1 cellular context compared by ENCODE assay signal in the genomic region with DNA sequence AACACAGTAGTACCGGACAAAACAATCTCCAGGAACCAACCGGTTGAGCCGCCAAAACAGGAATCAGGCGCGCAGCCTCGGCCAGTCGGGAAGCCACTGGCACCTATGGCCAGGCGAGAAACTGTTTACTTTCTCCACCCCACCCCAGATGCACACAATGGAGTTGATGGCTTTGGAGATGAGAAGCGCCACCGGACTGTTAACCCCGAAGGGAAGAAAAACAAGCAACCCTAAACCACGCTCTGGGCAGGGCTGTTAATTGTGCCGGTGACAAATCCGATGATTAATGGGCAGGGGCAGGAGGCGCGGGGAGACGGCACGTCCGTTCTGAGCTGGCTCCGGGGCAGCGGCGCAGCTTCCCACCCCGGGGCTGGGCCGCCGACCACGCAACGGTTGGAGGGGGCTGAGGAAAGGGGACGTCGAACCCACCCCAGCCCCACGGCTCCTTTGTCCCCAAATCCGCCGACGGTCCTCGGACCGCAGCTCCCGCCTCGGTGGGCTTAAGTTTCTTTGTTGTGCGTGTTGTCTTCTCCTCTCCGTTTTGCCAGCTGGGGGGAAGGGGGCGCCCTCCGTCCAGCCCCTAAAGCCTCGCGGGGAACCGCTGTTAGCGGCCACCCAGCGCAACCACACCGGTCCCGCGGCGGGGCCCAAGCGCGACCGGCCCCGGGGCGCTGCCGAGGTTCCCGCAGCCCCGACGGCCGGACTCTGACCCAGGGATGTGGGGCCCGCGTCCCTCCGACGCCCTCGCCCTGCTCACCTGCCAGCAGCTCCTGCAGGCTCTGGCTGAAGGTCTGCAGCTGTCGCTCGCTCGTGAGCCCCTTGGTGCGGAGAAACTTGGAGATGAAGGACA.
TF ChIP-seq lines count a peak whose summit lies in the region.

No MANE protein-coding gene starts in this region.

TF ChIP-seq in HepG2, 621 proteins besides CTCF, POLR2A, EP300 and RAD21 (continued from another document and continues in another):
- TF ChIP-seq, protein P1, sequence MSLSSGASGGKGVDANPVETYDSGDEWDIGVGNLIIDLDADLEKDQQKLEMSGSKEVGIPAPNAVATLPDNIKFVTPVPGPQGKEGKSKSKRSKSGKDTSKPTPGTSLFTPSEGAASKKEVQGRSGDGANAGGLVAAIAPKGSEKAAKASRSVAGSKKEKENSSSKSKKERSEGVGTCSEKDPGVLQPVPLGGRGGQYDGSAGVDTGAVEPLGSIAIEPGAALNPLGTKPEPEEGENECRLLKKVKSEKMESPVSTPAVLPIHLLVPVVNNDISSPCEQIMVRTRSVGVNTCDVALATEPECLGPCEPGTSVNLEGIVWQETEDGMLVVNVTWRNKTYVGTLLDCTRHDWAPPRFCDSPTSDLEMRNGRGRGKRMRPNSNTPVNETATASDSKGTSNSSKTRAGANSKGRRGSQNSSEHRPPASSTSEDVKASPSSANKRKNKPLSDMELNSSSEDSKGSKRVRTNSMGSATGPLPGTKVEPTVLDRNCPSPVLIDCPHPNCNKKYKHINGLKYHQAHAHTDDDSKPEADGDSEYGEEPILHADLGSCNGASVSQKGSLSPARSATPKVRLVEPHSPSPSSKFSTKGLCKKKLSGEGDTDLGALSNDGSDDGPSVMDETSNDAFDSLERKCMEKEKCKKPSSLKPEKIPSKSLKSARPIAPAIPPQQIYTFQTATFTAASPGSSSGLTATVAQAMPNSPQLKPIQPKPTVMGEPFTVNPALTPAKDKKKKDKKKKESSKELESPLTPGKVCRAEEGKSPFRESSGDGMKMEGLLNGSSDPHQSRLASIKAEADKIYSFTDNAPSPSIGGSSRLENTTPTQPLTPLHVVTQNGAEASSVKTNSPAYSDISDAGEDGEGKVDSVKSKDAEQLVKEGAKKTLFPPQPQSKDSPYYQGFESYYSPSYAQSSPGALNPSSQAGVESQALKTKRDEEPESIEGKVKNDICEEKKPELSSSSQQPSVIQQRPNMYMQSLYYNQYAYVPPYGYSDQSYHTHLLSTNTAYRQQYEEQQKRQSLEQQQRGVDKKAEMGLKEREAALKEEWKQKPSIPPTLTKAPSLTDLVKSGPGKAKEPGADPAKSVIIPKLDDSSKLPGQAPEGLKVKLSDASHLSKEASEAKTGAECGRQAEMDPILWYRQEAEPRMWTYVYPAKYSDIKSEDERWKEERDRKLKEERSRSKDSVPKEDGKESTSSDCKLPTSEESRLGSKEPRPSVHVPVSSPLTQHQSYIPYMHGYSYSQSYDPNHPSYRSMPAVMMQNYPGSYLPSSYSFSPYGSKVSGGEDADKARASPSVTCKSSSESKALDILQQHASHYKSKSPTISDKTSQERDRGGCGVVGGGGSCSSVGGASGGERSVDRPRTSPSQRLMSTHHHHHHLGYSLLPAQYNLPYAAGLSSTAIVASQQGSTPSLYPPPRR (CRISPR knock-in tag; IDR thresholded peaks at IDR 0.05; ENCODE audit: borderline replicate concordance): no peak
- TF ChIP-seq GABPA (IDR thresholded peaks at IDR 0.05; ENCODE audit: low read depth, low read length) (no peak), GABPA (CRISPR knock-in tag; IDR thresholded peaks at IDR 0.05; ENCODE audit: low read depth) (no peak), NFIB (CRISPR knock-in tag; IDR thresholded peaks at IDR 0.05; ENCODE audit: borderline replicate concordance) (no peak), DR1 (CRISPR knock-in tag; IDR thresholded peaks at IDR 0.05) (no peak), ZNF230 (CRISPR knock-in tag; IDR thresholded peaks at IDR 0.05) (peak; percentile 36; the same call in 1 of the 2 replicates), ZSCAN22 (CRISPR knock-in tag; IDR thresholded peaks at IDR 0.05) (no peak), CEBPG (CRISPR knock-in tag; IDR thresholded peaks at IDR 0.05) (no peak), ZNF605 (CRISPR knock-in tag; IDR thresholded peaks at IDR 0.05) (no peak; the same call in 1 of the 2 replicates), MTA1 (CRISPR knock-in tag; IDR thresholded peaks at IDR 0.05; ENCODE audit: borderline replicate concordance) (peak; percentile 49; the same call in 1 of the 2 replicates), ZNF75D (CRISPR knock-in tag; IDR thresholded peaks at IDR 0.05; ENCODE audit: borderline replicate concordance) (no peak), MAZ (IDR thresholded peaks at IDR 0.05; ENCODE audit: borderline replicate concordance, low read depth, low read length) (no peak), MAZ (CRISPR knock-in tag; IDR thresholded peaks at IDR 0.05; ENCODE audit: low read depth) (no peak), RFX3 (CRISPR knock-in tag; IDR thresholded peaks at IDR 0.05) (no peak), SIX4 (CRISPR knock-in tag; IDR thresholded peaks at IDR 0.05) (no peak), GZF1 (CRISPR knock-in tag; IDR thresholded peaks at IDR 0.05) (no peak), HOXA3 (CRISPR knock-in tag; IDR thresholded peaks at IDR 0.05) (no peak), ZNF788 (CRISPR knock-in tag; IDR thresholded peaks at IDR 0.05; ENCODE audit: borderline replicate concordance) (no peak), ZNF772 (CRISPR knock-in tag; IDR thresholded peaks at IDR 0.05) (no peak; the same call in 1 of the 2 replicates), ZNF354B (CRISPR knock-in tag; IDR thresholded peaks at IDR 0.05) (no peak), PHF21A (CRISPR knock-in tag; IDR thresholded peaks at IDR 0.05) (peak; percentile 29; the same call in 1 of the 2 replicates), ZNF343 (CRISPR knock-in tag; IDR thresholded peaks at IDR 0.05) (0 out of 2 replicates have a peak, but pooled peaks have one; percentile 10), ZNF777 (CRISPR knock-in tag; IDR thresholded peaks at IDR 0.05) (peak; percentile 96), ZNF746 (CRISPR knock-in tag; IDR thresholded peaks at IDR 0.05) (no peak), RBAK (CRISPR knock-in tag; IDR thresholded peaks at IDR 0.05) (no peak), ZBTB21 (CRISPR knock-in tag; IDR thresholded peaks at IDR 0.05) (no peak), FIP1L1 (IDR thresholded peaks at IDR 0.05; ENCODE audit: borderline replicate concordance, insufficient read depth, low read depth, low read length) (no peak)
- TF ChIP-seq, protein P2, sequence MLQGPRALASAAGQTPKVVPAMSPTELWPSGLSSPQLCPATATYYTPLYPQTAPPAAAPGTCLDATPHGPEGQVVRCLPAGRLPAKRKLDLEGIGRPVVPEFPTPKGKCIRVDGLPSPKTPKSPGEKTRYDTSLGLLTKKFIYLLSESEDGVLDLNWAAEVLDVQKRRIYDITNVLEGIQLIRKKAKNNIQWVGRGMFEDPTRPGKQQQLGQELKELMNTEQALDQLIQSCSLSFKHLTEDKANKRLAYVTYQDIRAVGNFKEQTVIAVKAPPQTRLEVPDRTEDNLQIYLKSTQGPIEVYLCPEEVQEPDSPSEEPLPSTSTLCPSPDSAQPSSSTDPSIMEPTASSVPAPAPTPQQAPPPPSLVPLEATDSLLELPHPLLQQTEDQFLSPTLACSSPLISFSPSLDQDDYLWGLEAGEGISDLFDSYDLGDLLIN (CRISPR knock-in tag; IDR thresholded peaks at IDR 0.05; ENCODE audit: borderline replicate concordance): no peak
- TF ChIP-seq, protein P3, sequence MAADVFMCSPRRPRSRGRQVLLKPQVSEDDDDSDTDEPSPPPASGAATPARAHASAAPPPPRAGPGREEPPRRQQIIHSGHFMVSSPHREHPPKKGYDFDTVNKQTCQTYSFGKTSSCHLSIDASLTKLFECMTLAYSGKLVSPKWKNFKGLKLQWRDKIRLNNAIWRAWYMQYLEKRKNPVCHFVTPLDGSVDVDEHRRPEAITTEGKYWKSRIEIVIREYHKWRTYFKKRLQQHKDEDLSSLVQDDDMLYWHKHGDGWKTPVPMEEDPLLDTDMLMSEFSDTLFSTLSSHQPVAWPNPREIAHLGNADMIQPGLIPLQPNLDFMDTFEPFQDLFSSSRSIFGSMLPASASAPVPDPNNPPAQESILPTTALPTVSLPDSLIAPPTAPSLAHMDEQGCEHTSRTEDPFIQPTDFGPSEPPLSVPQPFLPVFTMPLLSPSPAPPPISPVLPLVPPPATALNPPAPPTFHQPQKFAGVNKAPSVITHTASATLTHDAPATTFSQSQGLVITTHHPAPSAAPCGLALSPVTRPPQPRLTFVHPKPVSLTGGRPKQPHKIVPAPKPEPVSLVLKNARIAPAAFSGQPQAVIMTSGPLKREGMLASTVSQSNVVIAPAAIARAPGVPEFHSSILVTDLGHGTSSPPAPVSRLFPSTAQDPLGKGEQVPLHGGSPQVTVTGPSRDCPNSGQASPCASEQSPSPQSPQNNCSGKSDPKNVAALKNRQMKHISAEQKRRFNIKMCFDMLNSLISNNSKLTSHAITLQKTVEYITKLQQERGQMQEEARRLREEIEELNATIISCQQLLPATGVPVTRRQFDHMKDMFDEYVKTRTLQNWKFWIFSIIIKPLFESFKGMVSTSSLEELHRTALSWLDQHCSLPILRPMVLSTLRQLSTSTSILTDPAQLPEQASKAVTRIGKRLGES (CRISPR knock-in tag; IDR thresholded peaks at IDR 0.05; ENCODE audit: borderline replicate concordance): no peak
- TF ChIP-seq, protein P4, sequence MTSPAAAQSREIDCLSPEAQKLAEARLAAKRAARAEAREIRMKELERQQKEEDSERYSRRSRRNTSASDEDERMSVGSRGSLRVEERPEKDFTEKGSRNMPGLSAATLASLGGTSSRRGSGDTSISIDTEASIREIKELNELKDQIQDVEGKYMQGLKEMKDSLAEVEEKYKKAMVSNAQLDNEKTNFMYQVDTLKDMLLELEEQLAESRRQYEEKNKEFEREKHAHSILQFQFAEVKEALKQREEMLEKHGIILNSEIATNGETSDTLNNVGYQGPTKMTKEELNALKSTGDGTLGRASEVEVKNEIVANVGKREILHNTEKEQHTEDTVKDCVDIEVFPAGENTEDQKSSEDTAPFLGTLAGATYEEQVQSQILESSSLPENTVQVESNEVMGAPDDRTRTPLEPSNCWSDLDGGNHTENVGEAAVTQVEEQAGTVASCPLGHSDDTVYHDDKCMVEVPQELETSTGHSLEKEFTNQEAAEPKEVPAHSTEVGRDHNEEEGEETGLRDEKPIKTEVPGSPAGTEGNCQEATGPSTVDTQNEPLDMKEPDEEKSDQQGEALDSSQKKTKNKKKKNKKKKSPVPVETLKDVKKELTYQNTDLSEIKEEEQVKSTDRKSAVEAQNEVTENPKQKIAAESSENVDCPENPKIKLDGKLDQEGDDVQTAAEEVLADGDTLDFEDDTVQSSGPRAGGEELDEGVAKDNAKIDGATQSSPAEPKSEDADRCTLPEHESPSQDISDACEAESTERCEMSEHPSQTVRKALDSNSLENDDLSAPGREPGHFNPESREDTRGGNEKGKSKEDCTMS (CRISPR knock-in tag; conservative IDR thresholded peaks at IDR 0.05): no peak
- TF ChIP-seq, protein P5, sequence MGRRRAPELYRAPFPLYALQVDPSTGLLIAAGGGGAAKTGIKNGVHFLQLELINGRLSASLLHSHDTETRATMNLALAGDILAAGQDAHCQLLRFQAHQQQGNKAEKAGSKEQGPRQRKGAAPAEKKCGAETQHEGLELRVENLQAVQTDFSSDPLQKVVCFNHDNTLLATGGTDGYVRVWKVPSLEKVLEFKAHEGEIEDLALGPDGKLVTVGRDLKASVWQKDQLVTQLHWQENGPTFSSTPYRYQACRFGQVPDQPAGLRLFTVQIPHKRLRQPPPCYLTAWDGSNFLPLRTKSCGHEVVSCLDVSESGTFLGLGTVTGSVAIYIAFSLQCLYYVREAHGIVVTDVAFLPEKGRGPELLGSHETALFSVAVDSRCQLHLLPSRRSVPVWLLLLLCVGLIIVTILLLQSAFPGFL (CRISPR knock-in tag; IDR thresholded peaks at IDR 0.05): no peak
- TF ChIP-seq, protein P6, sequence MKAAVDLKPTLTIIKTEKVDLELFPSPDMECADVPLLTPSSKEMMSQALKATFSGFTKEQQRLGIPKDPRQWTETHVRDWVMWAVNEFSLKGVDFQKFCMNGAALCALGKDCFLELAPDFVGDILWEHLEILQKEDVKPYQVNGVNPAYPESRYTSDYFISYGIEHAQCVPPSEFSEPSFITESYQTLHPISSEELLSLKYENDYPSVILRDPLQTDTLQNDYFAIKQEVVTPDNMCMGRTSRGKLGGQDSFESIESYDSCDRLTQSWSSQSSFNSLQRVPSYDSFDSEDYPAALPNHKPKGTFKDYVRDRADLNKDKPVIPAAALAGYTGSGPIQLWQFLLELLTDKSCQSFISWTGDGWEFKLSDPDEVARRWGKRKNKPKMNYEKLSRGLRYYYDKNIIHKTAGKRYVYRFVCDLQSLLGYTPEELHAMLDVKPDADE (CRISPR knock-in tag; IDR thresholded peaks at IDR 0.05): no peak
- TF ChIP-seq, protein P7, sequence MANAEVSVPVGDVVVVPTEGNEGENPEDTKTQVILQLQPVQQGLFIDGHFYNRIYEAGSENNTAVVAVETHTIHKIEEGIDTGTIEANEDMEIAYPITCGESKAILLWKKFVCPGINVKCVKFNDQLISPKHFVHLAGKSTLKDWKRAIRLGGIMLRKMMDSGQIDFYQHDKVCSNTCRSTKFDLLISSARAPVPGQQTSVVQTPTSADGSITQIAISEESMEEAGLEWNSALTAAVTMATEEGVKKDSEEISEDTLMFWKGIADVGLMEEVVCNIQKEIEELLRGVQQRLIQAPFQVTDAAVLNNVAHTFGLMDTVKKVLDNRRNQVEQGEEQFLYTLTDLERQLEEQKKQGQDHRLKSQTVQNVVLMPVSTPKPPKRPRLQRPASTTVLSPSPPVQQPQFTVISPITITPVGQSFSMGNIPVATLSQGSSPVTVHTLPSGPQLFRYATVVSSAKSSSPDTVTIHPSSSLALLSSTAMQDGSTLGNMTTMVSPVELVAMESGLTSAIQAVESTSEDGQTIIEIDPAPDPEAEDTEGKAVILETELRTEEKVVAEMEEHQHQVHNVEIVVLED (CRISPR knock-in tag; IDR thresholded peaks at IDR 0.05; ENCODE audit: borderline replicate concordance): no peak
- TF ChIP-seq, protein P8, sequence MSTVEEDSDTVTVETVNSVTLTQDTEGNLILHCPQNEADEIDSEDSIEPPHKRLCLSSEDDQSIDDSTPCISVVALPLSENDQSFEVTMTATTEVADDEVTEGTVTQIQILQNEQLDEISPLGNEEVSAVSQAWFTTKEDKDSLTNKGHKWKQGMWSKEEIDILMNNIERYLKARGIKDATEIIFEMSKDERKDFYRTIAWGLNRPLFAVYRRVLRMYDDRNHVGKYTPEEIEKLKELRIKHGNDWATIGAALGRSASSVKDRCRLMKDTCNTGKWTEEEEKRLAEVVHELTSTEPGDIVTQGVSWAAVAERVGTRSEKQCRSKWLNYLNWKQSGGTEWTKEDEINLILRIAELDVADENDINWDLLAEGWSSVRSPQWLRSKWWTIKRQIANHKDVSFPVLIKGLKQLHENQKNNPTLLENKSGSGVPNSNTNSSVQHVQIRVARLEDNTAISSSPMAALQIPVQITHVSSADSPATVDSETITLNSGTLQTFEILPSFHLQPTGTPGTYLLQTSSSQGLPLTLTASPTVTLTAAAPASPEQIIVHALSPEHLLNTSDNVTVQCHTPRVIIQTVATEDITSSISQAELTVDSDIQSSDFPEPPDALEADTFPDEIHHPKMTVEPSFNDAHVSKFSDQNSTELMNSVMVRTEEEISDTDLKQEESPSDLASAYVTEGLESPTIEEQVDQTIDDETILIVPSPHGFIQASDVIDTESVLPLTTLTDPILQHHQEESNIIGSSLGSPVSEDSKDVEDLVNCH (CRISPR knock-in tag; IDR thresholded peaks at IDR 0.05): no peak
- TF ChIP-seq, protein P9, sequence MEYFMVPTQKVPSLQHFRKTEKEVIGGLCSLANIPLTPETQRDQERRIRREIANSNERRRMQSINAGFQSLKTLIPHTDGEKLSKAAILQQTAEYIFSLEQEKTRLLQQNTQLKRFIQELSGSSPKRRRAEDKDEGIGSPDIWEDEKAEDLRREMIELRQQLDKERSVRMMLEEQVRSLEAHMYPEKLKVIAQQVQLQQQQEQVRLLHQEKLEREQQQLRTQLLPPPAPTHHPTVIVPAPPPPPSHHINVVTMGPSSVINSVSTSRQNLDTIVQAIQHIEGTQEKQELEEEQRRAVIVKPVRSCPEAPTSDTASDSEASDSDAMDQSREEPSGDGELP (IDR thresholded peaks at IDR 0.05; ENCODE audit: borderline replicate concordance, low read depth): no peak
